Comparison of ENCODE assay signal across 8 cellular contexts in genomic region chr4:6986781-6987565, GRCh38. TPM values are rescaled to one million over a fixed set of nuclear protein-coding genes. Genes with fewer than 3 reads are reported as not detected.
DNase-seq lines count a peak whose midpoint lies in the region; ATAC-seq and TF ChIP-seq lines count a peak whose summit lies in the region.

No MANE protein-coding gene starts in this region.

- peak overlapping the region; percentile 97 for H2AFZ ChIP-seq in SK-N-SH (ENCODE audit: low read depth)

- no peaks in the 10 kb centered on the region for H3K9me3 Mint-ChIP-seq in HFFc6
- H3K9me3 Mint-ChIP-seq in activated naive CD4-positive, alpha-beta T cell treated with anti-CD3 and anti-CD28 coated beads, Interleukin-2, amount 50 U/mL, for 72 hours, result no peaks in the 10 kb centered on the region
- peaks cover 8% of the 10 kb centered on the region for H3K9me3 Mint-ChIP-seq in glutamatergic neuron (ENCODE audit: unreplicated experiment)
- H3K9me3 Mint-ChIP-seq in osteocyte (ENCODE audit: unreplicated experiment), result no peaks in the 10 kb centered on the region

- peak overlapping the region; percentile 98 for H3K4me2 ChIP-seq in SK-N-SH

- peaks cover 7% of the 10 kb centered on the region for H3F3A ChIP-seq in SK-N-SH (replicated peaks; ENCODE audit: insufficient read depth)

- H3K27me3 ChIP-seq in SK-N-SH (ENCODE audit: insufficient read depth), result no peaks in the 10 kb centered on the region
- H3K27me3 ChIP-seq in thoracic aorta (replicated peaks; ENCODE audit: insufficient read depth), result no peaks in the 10 kb centered on the region

- CTCF ChIA-PET in SK-N-SH (lab: Yijun Ruan, JAX), result interaction anchor here (1.0 to 2.8 kb wide), 13 partner anchors 11 to 270 kb away, joined by 3 to 15 read pairs (median 5); partner anchors contain the start of genes GRPEL1 and TADA2B

- peaks cover 10% of the 10 kb centered on the region for H4K20me1 ChIP-seq in SK-N-SH (ENCODE audit: insufficient read depth)

- peak; percentile 28 for TF ChIP-seq CTCF in GM10266 (IDR thresholded peaks at IDR 0.05; ENCODE audit: control insufficient read depth, insufficient read depth, low read depth, missing control alignments)
- peak; percentile 27; the same call in 1 of the 2 replicates for TF ChIP-seq CTCF in HFFc6 (IDR thresholded peaks at IDR 0.05)
- TF ChIP-seq CTCF in NB4 (IDR thresholded peaks at IDR 0.05; ENCODE audit: low read depth, low read length), result no peak
- TF ChIP-seq CTCF in SK-N-SH (IDR thresholded peaks at IDR 0.05), result no peak
- no peak for TF ChIP-seq CTCF in glutamatergic neuron (IDR thresholded peaks at IDR 0.05; ENCODE audit: partially characterized antibody, unreplicated experiment)
- peak; percentile 25 for TF ChIP-seq CTCF in osteocyte (IDR thresholded peaks at IDR 0.05)
- TF ChIP-seq CTCF in thoracic aorta (IDR thresholded peaks at IDR 0.05), result peak; percentile 6

- no peak for TF ChIP-seq EP300 in SK-N-SH (IDR thresholded peaks at IDR 0.05; ENCODE audit: borderline replicate concordance in 1 of 2, low read depth in 1 of 2, low read length in 1 of 2)

- TF ChIP-seq RAD21 in SK-N-SH (IDR thresholded peaks at IDR 0.05; ENCODE audit: low read length), result peak; percentile 26; the same call in 1 of the 2 replicates

- no peaks in the 10 kb centered on the region for H3K36me3 ChIP-seq in SK-N-SH (replicated peaks in 1 of 2; ENCODE audit: control insufficient read depth in 1 of 2, insufficient read depth in 2 of 2, low read length in 1 of 2)
- no peaks in the 10 kb centered on the region for H3K36me3 ChIP-seq in thoracic aorta

- H3K4me3 ChIP-seq in NB4 (ENCODE audit: low read depth, low read length) (peak overlapping the region; percentile 80), SK-N-SH (ENCODE audit: low read depth in 2 of 2, low read length in 1 of 2) (peak overlapping the region; percentile 76 to 96), thoracic aorta (peak overlapping the region; percentile 84)

- POLR2A ChIA-PET in SK-N-SH (lab: Yijun Ruan, JAX), result interaction anchor here (0.6 to 2.1 kb wide), 5 partner anchors 13 to 396 kb away, joined by 3 to 10 read pairs (median 5); partner anchors contain the start of genes TADA2B and TBC1D14

- under 1% methylated on average over 25 of the region's 78 CpGs for WGBS in SK-N-SH (ENCODE audit: low lambda C conversion rate)

- H3K4me1 Mint-ChIP-seq in HFFc6 (ENCODE audit: low read depth), result peaks cover 66% of the 10 kb centered on the region
- peaks cover 56% of the 10 kb centered on the region for H3K4me1 Mint-ChIP-seq in glutamatergic neuron (ENCODE audit: low read depth, unreplicated experiment)
- H3K4me1 Mint-ChIP-seq in osteocyte (ENCODE audit: unreplicated experiment), result peaks cover 50% of the 10 kb centered on the region

- H3K9me3 ChIP-seq in SK-N-SH, result no peaks in the 10 kb centered on the region
- no peaks in the 10 kb centered on the region for H3K9me3 ChIP-seq in thoracic aorta

- H3K4me3 Mint-ChIP-seq in HFFc6 (peak overlapping the region; percentile 99), glutamatergic neuron (ENCODE audit: unreplicated experiment) (peak overlapping the region; percentile 100), osteocyte (ENCODE audit: unreplicated experiment) (peak overlapping the region; percentile 95)

- H3K9me2 ChIP-seq in SK-N-SH, result no peaks in the 10 kb centered on the region

- ATAC-seq in activated naive CD4-positive, alpha-beta T cell treated with anti-CD3 and anti-CD28 coated beads, Interleukin-2, amount 50 U/mL, for 72 hours, result peak; percentile 91 to 95
- peak; percentile 93 for ATAC-seq in thoracic aorta (ENCODE audit: insufficient number of reproducible peaks, low FRiP score, low read depth)

- H3K9ac ChIP-seq in SK-N-SH, result peak overlapping the region; percentile 84

- peaks cover 49% of the 10 kb centered on the region for H3K79me2 ChIP-seq in SK-N-SH (ENCODE audit: insufficient read depth)

- peak; percentile 69 for TF ChIP-seq POLR2A in NB4 (IDR thresholded peaks at IDR 0.05; ENCODE audit: extremely low read depth, insufficient read length)

- H3K27ac ChIP-seq in SK-N-SH (ENCODE audit: low read depth in 2 of 2, low read length in 1 of 2) (peak overlapping the region; percentile 88 to 89), thoracic aorta (peak overlapping the region; percentile 95)

- no peaks in the 10 kb centered on the region; the same call in none of the 2 replicates for H3K27me3 Mint-ChIP-seq in HFFc6 (ENCODE audit: insufficient read depth)
- peaks cover 8% of the 10 kb centered on the region for H3K27me3 Mint-ChIP-seq in glutamatergic neuron (ENCODE audit: unreplicated experiment)
- H3K27me3 Mint-ChIP-seq in osteocyte (ENCODE audit: unreplicated experiment), result no peaks in the 10 kb centered on the region

- peaks cover 25 to 51% of the 10 kb centered on the region in 2 experiments for H3K4me1 ChIP-seq in SK-N-SH (ENCODE audit: control insufficient read depth in 1 of 2, insufficient read depth in 2 of 2, low read depth in 1 of 2, low read length in 1 of 2)
- peaks cover 21 to 54% of the 10 kb centered on the region in 2 donors for H3K4me1 ChIP-seq in thoracic aorta (ENCODE audit: control insufficient read depth in 1 of 2, low read depth in 2 of 2)

- DNase-seq in GM10266 (ENCODE audit: extremely low spot score) (peak; percentile 98), HFFc6 (peak; percentile 89), NB4 (ENCODE audit: low read depth) (peak; percentile 97), SK-N-SH (peak; percentile 99), glutamatergic neuron (peak; percentile 98), osteocyte (ENCODE audit: extremely low spot score, unreplicated experiment) (peak; percentile 98), thoracic aorta (ENCODE audit: low spot score) (peak; percentile 67)
- DNase-seq in activated naive CD4-positive, alpha-beta T cell treated with anti-CD3 and anti-CD28 coated beads, Interleukin-2, amount 50 U/mL, for 72 hours (ENCODE audit: low spot score in 2 of 2), result peak; percentile 93 to 94

- peaks cover 6% of the 10 kb centered on the region; the same call in 1 of the 2 replicates for H3K36me3 Mint-ChIP-seq in HFFc6 (ENCODE audit: low read depth)
- peaks cover 5 to 14% of the 10 kb centered on the region in 2 donors for H3K36me3 Mint-ChIP-seq in activated naive CD4-positive, alpha-beta T cell treated with anti-CD3 and anti-CD28 coated beads, Interleukin-2, amount 50 U/mL, for 72 hours
- H3K36me3 Mint-ChIP-seq in glutamatergic neuron (ENCODE audit: unreplicated experiment), result no peaks in the 10 kb centered on the region
- H3K36me3 Mint-ChIP-seq in osteocyte (ENCODE audit: unreplicated experiment), result no peaks in the 10 kb centered on the region

- H3K27ac Mint-ChIP-seq in HFFc6, result peak overlapping the region; percentile 94
- H3K27ac Mint-ChIP-seq in activated naive CD4-positive, alpha-beta T cell treated with anti-CD3 and anti-CD28 coated beads, Interleukin-2, amount 50 U/mL, for 72 hours, result peak overlapping the region; percentile 92 to 95
- peak overlapping the region; percentile 100 for H3K27ac Mint-ChIP-seq in glutamatergic neuron (ENCODE audit: unreplicated experiment)
- peak overlapping the region; percentile 97 for H3K27ac Mint-ChIP-seq in osteocyte (ENCODE audit: unreplicated experiment)

TF ChIP-seq in SK-N-SH, 30 proteins besides CTCF, POLR2A, EP300 and RAD21 (continues in another document):
- peak; percentile 59; the same call in 1 of the 2 replicates for TF ChIP-seq POLR2AphosphoS5 (IDR thresholded peaks at IDR 0.05; ENCODE audit: low read depth, low read length)
- peak; percentile 89 for TF ChIP-seq MXI1 (IDR thresholded peaks at IDR 0.05; ENCODE audit: low read depth, low read length)
- TF ChIP-seq EZH2phosphoT487 (IDR thresholded peaks at IDR 0.05; ENCODE audit: borderline replicate concordance, low read depth), result no peak
- TF ChIP-seq MAX (IDR thresholded peaks at IDR 0.05; ENCODE audit: low read depth), result peak; percentile 93
- no peak for TF ChIP-seq RXRA (IDR thresholded peaks at IDR 0.05; ENCODE audit: borderline replicate concordance, low read depth)
- TF ChIP-seq YY1 (IDR thresholded peaks at IDR 0.05; ENCODE audit: low read depth), result peak; percentile 75; the same call in 1 of the 2 replicates
- TF ChIP-seq SIN3A (IDR thresholded peaks at IDR 0.05; ENCODE audit: borderline replicate concordance, low read depth, low read length), result 0 out of 2 replicates have a peak, but pooled peaks have one; percentile 67
- no peak; the same call in 1 of the 2 replicates for TF ChIP-seq RCOR1 (IDR thresholded peaks at IDR 0.05; ENCODE audit: low read length)
- no peak for TF ChIP-seq FOSL2 (IDR thresholded peaks at IDR 0.05; ENCODE audit: borderline replicate concordance, low read depth)
- no peak for TF ChIP-seq IRF3 (IDR thresholded peaks at IDR 0.05; ENCODE audit: low read depth, low read length)
- TF ChIP-seq FOXJ3 (CRISPR knock-in tag; IDR thresholded peaks at IDR 0.05), result 0 out of 2 replicates have a peak, but pooled peaks have one; percentile 19
- no peak for TF ChIP-seq GABPA (IDR thresholded peaks at IDR 0.05; ENCODE audit: low read depth)

RNA-seq across cellular contexts. Expression of gene TADA2B, which starts 56.2 kb away (rescaled TPM):
- total RNA-seq in HFFc6 (2021; fragmentation: NEBNext Ultra II Directional; extraction: Animal tissue kit (Norgen Biotek cat#: 25700)), result 10 to 100 TPM; 15.5 to 19.9 (median 17.9) TPM
- 6.0 and 8.0 TPM in 2 replicates for polyA plus RNA-seq in SK-N-SH (2012; rRNA removed)
- polyA plus RNA-seq in SK-N-SH (2012; cell fraction: cytosol; rRNA removed), result 7.2 and 8.0 TPM in 2 replicates
- polyA plus RNA-seq in SK-N-SH (2012; cell fraction: nucleus; rRNA removed), result 6.0 and 7.2 TPM in 2 replicates
- 10 to 100 TPM; 11.8 to 12.7 TPM for total RNA-seq in activated naive CD4-positive, alpha-beta T cell treated with anti-CD3 and anti-CD28 coated beads, Interleukin-2, amount 50 U/mL, for 72 hours
- total RNA-seq in glutamatergic neuron (ENCODE audit: unreplicated experiment) (14.3 TPM), osteocyte (16.5 and 21.4 TPM in 2 replicates), thoracic aorta (10 to 100 TPM; 21.5 to 24.2 TPM)

Comparison
In these comparisons a context has a peak if more than half of its experiments do, and no peak if none do; other contexts are left out.
1. Peak in every context shown above with its lines: DNase-seq, ATAC-seq, H3K4me3 ChIP-seq and H3K27ac ChIP-seq.
2. CTCF ChIP-seq: peak in GM10266 (single experiment), HFFc6 (single experiment), osteocyte (single experiment) and thoracic aorta (single experiment); none in NB4 (single experiment), SK-N-SH (single experiment) and glutamatergic neuron (single experiment).